24 cellular contexts compared by ENCODE assay signal in the genomic region with DNA sequence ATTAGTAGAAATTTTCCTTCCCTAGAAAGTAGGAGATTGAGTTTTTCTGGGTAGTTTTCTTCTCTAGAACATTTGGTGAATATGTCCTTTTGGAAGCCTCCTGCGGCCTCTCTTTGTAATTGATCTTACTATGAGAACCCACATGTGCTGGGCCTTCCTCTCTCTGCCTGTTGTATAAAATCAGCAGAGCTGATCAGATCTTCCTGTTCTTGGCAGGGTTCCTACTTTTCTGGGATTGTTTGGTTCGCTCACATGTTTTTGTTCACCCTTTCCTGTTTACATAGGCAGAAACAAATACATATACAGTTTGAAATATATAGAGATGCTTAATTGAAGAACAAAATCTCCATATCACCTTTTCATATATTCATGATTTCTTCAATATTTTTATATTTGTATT. TPM values are rescaled to one million over a fixed set of nuclear protein-coding genes. Genes with fewer than 3 reads are reported as not detected.
DNase-seq lines count a peak whose midpoint lies in the region; ATAC-seq, FAIRE-seq and TF ChIP-seq lines count a peak whose summit lies in the region.
"Had no signal": no experiment of that assay in that cellular context is flagged by ENCODE, and none has a peak within 500 bp of the region (broad histone marks: within the 10 kb centered on the region; RNA-seq: fewer than 3 reads in every experiment).

No MANE protein-coding gene starts in this region.

- TF ChIP-seq POLR2A in H54 (IDR thresholded peaks at IDR 0.05; ENCODE audit: low read depth, low read length): no peak

- no peaks in the 10 kb centered on the region for H3K4me1 ChIP-seq in kidney (ENCODE audit: control insufficient read depth in 1 of 2, insufficient read depth in 1 of 2, low read depth in 1 of 2, low read length in 2 of 2)

- H3K36me3 ChIP-seq in kidney (ENCODE audit: control insufficient read depth in 1 of 2, insufficient read depth in 2 of 2, low read length in 2 of 2): no peaks in the 10 kb centered on the region
- H3K36me3 ChIP-seq: neutrophil, thoracic aorta had no signal

- no peak for TF ChIP-seq CTCF in kidney (IDR thresholded peaks at IDR 0.05; ENCODE audit: borderline replicate concordance, extremely low read depth, insufficient read depth)

- peaks cover 3 to 10% of the 10 kb centered on the region in 2 donors for H3K9me3 ChIP-seq in kidney (ENCODE audit: control insufficient read depth in 1 of 2, low read length in 2 of 2)

- no peak overlapping the region for H3K9ac ChIP-seq in kidney (ENCODE audit: low read length in 2 of 2)

- H3K27ac ChIP-seq in kidney (ENCODE audit: low read depth in 2 of 2, low read length in 2 of 2): no peak overlapping the region
- H3K27ac ChIP-seq: neutrophil, skin epidermis, thoracic aorta had no signal

- no peak overlapping the region for H3K4me3 ChIP-seq in kidney (ENCODE audit: low read length in 2 of 2)
- H3K4me3 ChIP-seq: skin epidermis, thoracic aorta had no signal

- DNase-seq in COLO668 (lab: John Stamatoyannopoulos, UW; ENCODE audit: unreplicated experiment) (peak; percentile 9), DMS153 treated with DMSO at 0.1 percent for 48 hours (lab: John Stamatoyannopoulos, UW; ENCODE audit: unreplicated experiment) (peak; percentile 23), NCI-H69 (lab: John Stamatoyannopoulos, UW) (peak; percentile 55), kidney (no peak), GOT3 (lab: John Stamatoyannopoulos, UW) (no peak), H54 (ENCODE audit: insufficient read length, low spot score) (no peak)
- DNase-seq: activated CD4-positive, alpha-beta T cell treated with anti-CD3 and anti-CD28 coated beads, Interleukin-2, amount 50 U/mL, for 4 hours; activated CD8-positive, alpha-beta memory T cell treated with anti-CD3 and anti-CD28 coated beads, Interleukin-2, amount 50 U/mL, for 4 hours; CD4-positive, alpha-beta memory T cell; hippocampal formation; Kasumi-1; mammary epithelial cell; stimulated activated naive CD4-positive, alpha-beta T cell had no signal

- intact Hi-C loops in kidney (cut with DNase I): no loop called here

- FAIRE-seq in kidney (lab: Jason Lieb, UNC): peak; percentile 68
- FAIRE-seq in H54 (lab: Jason Lieb, UNC): no peak
- FAIRE-seq: RCC 7860 had no signal

- ATAC-seq in HG03097 (IDR thresholded peaks at IDR 0.05; ENCODE audit: low FRiP score, unreplicated experiment): no peak
- ATAC-seq: activated T-helper 17 cell treated with anti-CD3 and anti-CD28 coated beads, Interleukin-2, amount 50 U/mL, for 72 hours had no signal

RNA-seq across cellular contexts. Expression of a gene that starts 57.8 kb away (rescaled TPM):
- not detected for total RNA-seq in kidney
- polyA plus RNA-seq in kidney (ENCODE audit: insufficient read depth, low read depth, low replicate concordance): not detected
- total RNA-seq: activated T-helper 17 cell treated with anti-CD3 and anti-CD28 coated beads, Interleukin-2, amount 50 U/mL, for 72 hours; CD4-positive, alpha-beta memory T cell; epithelial cell of proximal tubule; frontal cortex; mammary epithelial cell; pulmonary artery endothelial cell; SK-MEL-5; T-helper 2 cell treated with Interferon-gamma antibody and Interleukin-4, amounts not matched to agents 100 ng/mL and 5 ng/mL, for 36 hours; thoracic aorta had no signal
- polyA plus RNA-seq: CD4-positive, alpha-beta memory T cell; mammary epithelial cell had no signal

Comparison
In these comparisons a context has a peak if more than half of its experiments do, and no peak if none do; other contexts are left out.
1. DNase-seq: peak in COLO668 (single experiment), DMS153 treated with DMSO at 0.1 percent for 48 hours (single experiment) and NCI-H69 (single experiment); none in kidney (single experiment), GOT3 (single experiment) and H54 (single experiment).